In the genomic region with DNA sequence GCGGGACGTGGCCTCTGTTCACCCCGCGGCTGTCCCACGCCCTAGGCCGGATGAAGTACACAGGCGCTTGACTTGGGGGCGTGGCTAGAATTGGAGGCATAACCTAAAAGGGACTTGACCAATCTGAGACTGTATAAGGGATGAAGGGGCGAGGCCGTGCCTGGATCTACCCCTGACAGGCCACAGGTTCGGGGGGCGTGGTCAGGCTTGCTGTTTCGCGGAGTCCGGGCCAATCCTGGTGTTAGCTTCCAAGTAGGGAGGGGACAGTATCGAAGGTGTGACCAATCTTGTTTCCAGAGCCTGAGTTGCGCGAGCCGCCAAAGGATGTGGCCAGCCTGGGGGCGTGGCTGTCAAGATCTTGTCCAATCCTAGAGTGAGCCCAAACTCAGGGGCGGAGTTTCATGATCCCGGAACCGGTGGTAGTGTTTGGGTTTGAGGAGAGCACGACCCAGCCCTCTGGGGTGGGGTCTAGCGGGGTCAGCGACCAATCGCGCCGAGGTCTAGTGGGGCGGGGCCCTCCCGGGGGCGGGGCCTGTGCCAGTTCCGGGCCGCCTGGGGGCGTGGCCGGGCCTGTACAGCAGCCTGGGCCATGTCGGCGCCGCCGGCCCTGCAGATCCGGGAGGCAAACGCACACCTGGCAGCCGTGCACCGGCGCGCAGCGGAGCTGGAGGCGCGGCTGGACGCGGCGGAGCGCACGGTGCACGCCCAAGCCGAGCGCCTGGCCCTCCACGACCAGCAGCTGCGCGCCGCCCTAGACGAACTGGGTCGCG, we compare ENCODE assay signal across 1 cellular context.
TF ChIP-seq lines count a peak whose summit lies in the region.

A gene with protein sequence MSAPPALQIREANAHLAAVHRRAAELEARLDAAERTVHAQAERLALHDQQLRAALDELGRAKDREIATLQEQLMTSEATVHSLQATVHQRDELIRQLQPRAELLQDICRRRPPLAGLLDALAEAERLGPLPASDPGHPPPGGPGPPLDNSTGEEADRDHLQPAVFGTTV (plus strand): TSS at position 571 of the 770 bp plus-strand sequence. CDS start 19 bp downstream, at position 590.

TF ChIP-seq in HepG2, 621 proteins besides CTCF, POLR2A, EP300 and RAD21 (continued from another document):
- no peak for TF ChIP-seq HES4 (CRISPR knock-in tag; IDR thresholded peaks at IDR 0.05; ENCODE audit: borderline replicate concordance)
- TF ChIP-seq ZNF292 (CRISPR knock-in tag; IDR thresholded peaks at IDR 0.05; ENCODE audit: borderline replicate concordance, low read depth), result 0 out of 2 replicates have a peak, but pooled peaks have one; percentile 4
- TF ChIP-seq, protein P1, sequence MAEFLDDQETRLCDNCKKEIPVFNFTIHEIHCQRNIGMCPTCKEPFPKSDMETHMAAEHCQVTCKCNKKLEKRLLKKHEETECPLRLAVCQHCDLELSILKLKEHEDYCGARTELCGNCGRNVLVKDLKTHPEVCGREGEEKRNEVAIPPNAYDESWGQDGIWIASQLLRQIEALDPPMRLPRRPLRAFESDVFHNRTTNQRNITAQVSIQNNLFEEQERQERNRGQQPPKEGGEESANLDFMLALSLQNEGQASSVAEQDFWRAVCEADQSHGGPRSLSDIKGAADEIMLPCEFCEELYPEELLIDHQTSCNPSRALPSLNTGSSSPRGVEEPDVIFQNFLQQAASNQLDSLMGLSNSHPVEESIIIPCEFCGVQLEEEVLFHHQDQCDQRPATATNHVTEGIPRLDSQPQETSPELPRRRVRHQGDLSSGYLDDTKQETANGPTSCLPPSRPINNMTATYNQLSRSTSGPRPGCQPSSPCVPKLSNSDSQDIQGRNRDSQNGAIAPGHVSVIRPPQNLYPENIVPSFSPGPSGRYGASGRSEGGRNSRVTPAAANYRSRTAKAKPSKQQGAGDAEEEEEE (CRISPR knock-in tag; IDR thresholded peaks at IDR 0.05; ENCODE audit: borderline replicate concordance), result no peak
- TF ChIP-seq SCMH1 (CRISPR knock-in tag; IDR thresholded peaks at IDR 0.05; ENCODE audit: borderline replicate concordance), result no peak
- peak; percentile 58 for TF ChIP-seq ZMAT3 (CRISPR knock-in tag; conservative IDR thresholded peaks at IDR 0.05)
- TF ChIP-seq, protein P2, sequence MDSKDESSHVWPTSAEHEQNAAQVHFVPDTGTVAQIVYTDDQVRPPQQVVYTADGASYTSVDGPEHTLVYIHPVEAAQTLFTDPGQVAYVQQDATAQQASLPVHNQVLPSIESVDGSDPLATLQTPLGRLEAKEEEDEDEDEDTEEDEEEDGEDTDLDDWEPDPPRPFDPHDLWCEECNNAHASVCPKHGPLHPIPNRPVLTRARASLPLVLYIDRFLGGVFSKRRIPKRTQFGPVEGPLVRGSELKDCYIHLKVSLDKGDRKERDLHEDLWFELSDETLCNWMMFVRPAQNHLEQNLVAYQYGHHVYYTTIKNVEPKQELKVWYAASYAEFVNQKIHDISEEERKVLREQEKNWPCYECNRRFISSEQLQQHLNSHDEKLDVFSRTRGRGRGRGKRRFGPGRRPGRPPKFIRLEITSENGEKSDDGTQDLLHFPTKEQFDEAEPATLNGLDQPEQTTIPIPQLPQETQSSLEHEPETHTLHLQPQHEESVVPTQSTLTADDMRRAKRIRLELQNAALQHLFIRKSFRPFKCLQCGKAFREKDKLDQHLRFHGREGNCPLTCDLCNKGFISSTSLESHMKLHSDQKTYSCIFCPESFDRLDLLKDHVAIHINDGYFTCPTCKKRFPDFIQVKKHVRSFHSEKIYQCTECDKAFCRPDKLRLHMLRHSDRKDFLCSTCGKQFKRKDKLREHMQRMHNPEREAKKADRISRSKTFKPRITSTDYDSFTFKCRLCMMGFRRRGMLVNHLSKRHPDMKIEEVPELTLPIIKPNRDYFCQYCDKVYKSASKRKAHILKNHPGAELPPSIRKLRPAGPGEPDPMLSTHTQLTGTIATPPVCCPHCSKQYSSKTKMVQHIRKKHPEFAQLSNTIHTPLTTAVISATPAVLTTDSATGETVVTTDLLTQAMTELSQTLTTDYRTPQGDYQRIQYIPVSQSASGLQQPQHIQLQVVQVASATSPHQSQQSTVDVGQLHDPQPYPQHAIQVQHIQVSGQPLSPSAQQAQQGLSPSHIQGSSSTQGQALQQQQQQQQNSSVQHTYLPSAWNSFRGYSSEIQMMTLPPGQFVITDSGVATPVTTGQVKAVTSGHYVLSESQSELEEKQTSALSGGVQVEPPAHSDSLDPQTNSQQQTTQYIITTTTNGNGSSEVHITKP (CRISPR knock-in tag; IDR thresholded peaks at IDR 0.05; ENCODE audit: low read depth), result no peak
- TF ChIP-seq ZNF883 (CRISPR knock-in tag; IDR thresholded peaks at IDR 0.05; ENCODE audit: not compliant biosample characterization), result no peak
- no peak for TF ChIP-seq BRD4 (CRISPR knock-in tag; IDR thresholded peaks at IDR 0.05)
- TF ChIP-seq, protein P3, sequence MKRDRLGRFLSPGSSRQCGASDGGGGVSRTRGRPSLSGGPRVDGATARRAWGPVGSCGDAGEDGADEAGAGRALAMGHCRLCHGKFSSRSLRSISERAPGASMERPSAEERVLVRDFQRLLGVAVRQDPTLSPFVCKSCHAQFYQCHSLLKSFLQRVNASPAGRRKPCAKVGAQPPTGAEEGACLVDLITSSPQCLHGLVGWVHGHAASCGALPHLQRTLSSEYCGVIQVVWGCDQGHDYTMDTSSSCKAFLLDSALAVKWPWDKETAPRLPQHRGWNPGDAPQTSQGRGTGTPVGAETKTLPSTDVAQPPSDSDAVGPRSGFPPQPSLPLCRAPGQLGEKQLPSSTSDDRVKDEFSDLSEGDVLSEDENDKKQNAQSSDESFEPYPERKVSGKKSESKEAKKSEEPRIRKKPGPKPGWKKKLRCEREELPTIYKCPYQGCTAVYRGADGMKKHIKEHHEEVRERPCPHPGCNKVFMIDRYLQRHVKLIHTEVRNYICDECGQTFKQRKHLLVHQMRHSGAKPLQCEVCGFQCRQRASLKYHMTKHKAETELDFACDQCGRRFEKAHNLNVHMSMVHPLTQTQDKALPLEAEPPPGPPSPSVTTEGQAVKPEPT (CRISPR knock-in tag; IDR thresholded peaks at IDR 0.05; ENCODE audit: low read depth), result 0 out of 2 replicates have a peak, but pooled peaks have one; percentile 62
- peak; percentile 64; the same call in 1 of the 2 replicates for TF ChIP-seq NRL (CRISPR knock-in tag; IDR thresholded peaks at IDR 0.05; ENCODE audit: borderline replicate concordance)
- no peak for TF ChIP-seq ZNF34 (CRISPR knock-in tag; IDR thresholded peaks at IDR 0.05; ENCODE audit: borderline replicate concordance)
- TF ChIP-seq ZNF44 (CRISPR knock-in tag; IDR thresholded peaks at IDR 0.05), result 0 out of 2 replicates have a peak, but pooled peaks have one; percentile 16
- TF ChIP-seq DNMT1 (CRISPR knock-in tag; IDR thresholded peaks at IDR 0.05), result peak; percentile 89; the same call in 1 of the 2 replicates
- TF ChIP-seq, protein P4, sequence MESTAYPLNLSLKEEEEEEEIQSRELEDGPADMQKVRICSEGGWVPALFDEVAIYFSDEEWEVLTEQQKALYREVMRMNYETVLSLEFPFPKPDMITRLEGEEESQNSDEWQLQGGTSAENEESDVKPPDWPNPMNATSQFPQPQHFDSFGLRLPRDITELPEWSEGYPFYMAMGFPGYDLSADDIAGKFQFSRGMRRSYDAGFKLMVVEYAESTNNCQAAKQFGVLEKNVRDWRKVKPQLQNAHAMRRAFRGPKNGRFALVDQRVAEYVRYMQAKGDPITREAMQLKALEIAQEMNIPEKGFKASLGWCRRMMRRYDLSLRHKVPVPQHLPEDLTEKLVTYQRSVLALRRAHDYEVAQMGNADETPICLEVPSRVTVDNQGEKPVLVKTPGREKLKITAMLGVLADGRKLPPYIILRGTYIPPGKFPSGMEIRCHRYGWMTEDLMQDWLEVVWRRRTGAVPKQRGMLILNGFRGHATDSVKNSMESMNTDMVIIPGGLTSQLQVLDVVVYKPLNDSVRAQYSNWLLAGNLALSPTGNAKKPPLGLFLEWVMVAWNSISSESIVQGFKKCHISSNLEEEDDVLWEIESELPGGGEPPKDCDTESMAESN (CRISPR knock-in tag; conservative IDR thresholded peaks at IDR 0.05), result no peak
- TF ChIP-seq NFYC (CRISPR knock-in tag; IDR thresholded peaks at IDR 0.05), result peak; percentile 81
- TF ChIP-seq RBM22 (optimal IDR thresholded peaks at IDR 0.05; ENCODE audit: low read length), result no peak
- no peak for TF ChIP-seq ERF (CRISPR knock-in tag; IDR thresholded peaks at IDR 0.05)
- TF ChIP-seq, protein P5, sequence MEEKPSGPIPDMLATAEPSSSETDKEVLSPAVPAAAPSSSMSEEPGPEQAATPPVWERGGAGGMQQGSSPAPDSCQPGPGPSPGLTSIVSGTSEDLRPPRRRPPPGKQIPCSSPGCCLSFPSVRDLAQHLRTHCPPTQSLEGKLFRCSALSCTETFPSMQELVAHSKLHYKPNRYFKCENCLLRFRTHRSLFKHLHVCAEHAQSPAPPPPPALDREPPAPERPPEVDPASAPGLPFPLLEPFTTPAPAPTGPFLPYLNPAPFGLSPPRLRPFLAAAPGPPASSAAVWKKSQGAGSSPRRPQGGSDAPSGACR (CRISPR knock-in tag; IDR thresholded peaks at IDR 0.05), result no peak
- no peak for TF ChIP-seq ZBTB7B (CRISPR knock-in tag; IDR thresholded peaks at IDR 0.05)
- TF ChIP-seq NCOA1 (CRISPR knock-in tag; IDR thresholded peaks at IDR 0.05), result no peak
- TF ChIP-seq TMF1 (CRISPR knock-in tag; IDR thresholded peaks at IDR 0.05; ENCODE audit: low read depth), result peak; percentile 68; the same call in 1 of the 2 replicates
